In genomic region chr19:55152017-55152416, GRCh38 we compare ENCODE assay signal across 11 cellular contexts. TPM values are rescaled to one million over a fixed set of nuclear protein-coding genes. Genes with fewer than 3 reads are reported as not detected.
DNase-seq lines count a peak whose midpoint lies in the region; ATAC-seq and TF ChIP-seq lines count a peak whose summit lies in the region.
"Had no signal": no experiment of that assay in that cellular context is flagged by ENCODE, and none has a peak within 500 bp of the region (broad histone marks: within the 10 kb centered on the region; RNA-seq: fewer than 3 reads in every experiment).

No MANE protein-coding gene starts in this region.

- peaks cover 2 to 13% of the 10 kb centered on the region in 2 experiments for H3K9me3 ChIP-seq in CD4-positive, CD25-positive, alpha-beta regulatory T cell (ENCODE audit: control insufficient read depth in 2 of 2, low read length in 2 of 2)
- H3K9me3 ChIP-seq in breast epithelium: no peaks in the 10 kb centered on the region

- ATAC-seq in CD4-positive, CD25-positive, alpha-beta regulatory T cell (ENCODE audit: low read depth in 2 of 2): no peak
- no peak for ATAC-seq in HG02981 (IDR thresholded peaks at IDR 0.05; ENCODE audit: unreplicated experiment)
- no peak for ATAC-seq in GM18873 (IDR thresholded peaks at IDR 0.05; ENCODE audit: low FRiP score, unreplicated experiment)
- ATAC-seq: T-helper 17 cell had no signal

- H3K4me3 ChIP-seq in CD4-positive, CD25-positive, alpha-beta regulatory T cell (ENCODE audit: low read depth, low read length): no peak overlapping the region
- H3K4me3 ChIP-seq in breast epithelium: no peak overlapping the region

- H3K27me3 ChIP-seq in CD4-positive, CD25-positive, alpha-beta regulatory T cell (ENCODE audit: control insufficient read depth, insufficient read depth, low read length): no peaks in the 10 kb centered on the region
- H3K27me3 ChIP-seq in breast epithelium: peaks cover 0 to 54% of the 10 kb centered on the region in 2 donors

- peaks cover 12% of the 10 kb centered on the region for H3K4me1 ChIP-seq in CD4-positive, CD25-positive, alpha-beta regulatory T cell (ENCODE audit: control insufficient read depth, insufficient read depth, low read length, poor library complexity, severe bottlenecking)
- H3K4me1 ChIP-seq in breast epithelium: no peaks in the 10 kb centered on the region

- H3K36me3 ChIP-seq in CD4-positive, CD25-positive, alpha-beta regulatory T cell (ENCODE audit: control insufficient read depth, insufficient read depth, low read length): no peaks in the 10 kb centered on the region
- no peaks in the 10 kb centered on the region for H3K36me3 ChIP-seq in breast epithelium

- H3K36me3 Mint-ChIP-seq in CD4-positive, CD25-positive, alpha-beta regulatory T cell: no peaks in the 10 kb centered on the region
- H3K36me3 Mint-ChIP-seq in activated naive CD8-positive, alpha-beta T cell treated with anti-CD3 and anti-CD28 coated beads for 36 hours: peaks cover 5% of the 10 kb centered on the region

- DNase-seq in CD4-positive, CD25-positive, alpha-beta regulatory T cell: peak in 1 of 3 donors; percentile 23
- DNase-seq in NCI-H2171 (lab: John Stamatoyannopoulos, UW) (peak; percentile 87), KBM-7 (no peak), breast epithelium (ENCODE audit: low spot score in 2 of 2) (no peak)
- no peak for DNase-seq in activated naive CD8-positive, alpha-beta T cell treated with anti-CD3 and anti-CD28 coated beads for 36 hours
- DNase-seq: stimulated activated CD4-positive, alpha-beta T cell treated with anti-CD3 and anti-CD28 coated beads, Interleukin-2, amount 100 ng/mL, for 48 hours; T-helper 17 cell had no signal

- H3K27ac ChIP-seq in 22Rv1 (peak overlapping the region; percentile 53), breast epithelium (no peak overlapping the region)
- H3K27ac ChIP-seq in CD4-positive, CD25-positive, alpha-beta regulatory T cell (ENCODE audit: insufficient read depth, low read length, poor library complexity, severe bottlenecking): peak overlapping the region; percentile 57

- TF ChIP-seq CTCF in 22Rv1 (IDR thresholded peaks at IDR 0.05) (no peak), breast epithelium (IDR thresholded peaks at IDR 0.05) (no peak)

- peaks cover 36% of the 10 kb centered on the region for H3K27me3 Mint-ChIP-seq in CD4-positive, CD25-positive, alpha-beta regulatory T cell
- H3K27me3 Mint-ChIP-seq in activated naive CD8-positive, alpha-beta T cell treated with anti-CD3 and anti-CD28 coated beads for 36 hours: peaks cover 46% of the 10 kb centered on the region

- H3K9me3 Mint-ChIP-seq in CD4-positive, CD25-positive, alpha-beta regulatory T cell: peaks cover 0 to 18% (median 1%) of the 10 kb centered on the region in 7 donors
- H3K9me3 Mint-ChIP-seq in activated naive CD8-positive, alpha-beta T cell treated with anti-CD3 and anti-CD28 coated beads for 36 hours: peaks cover 16% of the 10 kb centered on the region

- H3K4me1 Mint-ChIP-seq in CD4-positive, CD25-positive, alpha-beta regulatory T cell: peaks cover 0 to 39% (median 15%) of the 10 kb centered on the region in 4 donors
- peaks cover 8% of the 10 kb centered on the region for H3K4me1 Mint-ChIP-seq in activated naive CD8-positive, alpha-beta T cell treated with anti-CD3 and anti-CD28 coated beads for 36 hours

- in situ Hi-C loops in KBM-7 (cut with MboI; ENCODE audit: low pct_unique_long_range_greater_than_20kb, low sequenced_read_pairs): no loop called here

- H3K4me3 Mint-ChIP-seq in CD4-positive, CD25-positive, alpha-beta regulatory T cell: peak overlapping the region in 1 of 4 donors; percentile 52
- H3K4me3 Mint-ChIP-seq in activated naive CD8-positive, alpha-beta T cell treated with anti-CD3 and anti-CD28 coated beads for 36 hours: no peak overlapping the region
- H3K4me3 Mint-ChIP-seq: T-helper 17 cell had no signal

- intact Hi-C loops in breast epithelium (cut with DNase I; ENCODE audit: low total_unique reads): no loop called here

- H3K27ac Mint-ChIP-seq in CD4-positive, CD25-positive, alpha-beta regulatory T cell: peak overlapping the region in 2 of 3 donors; percentile 51 to 83
- peak overlapping the region; percentile 61 for H3K27ac Mint-ChIP-seq in activated naive CD8-positive, alpha-beta T cell treated with anti-CD3 and anti-CD28 coated beads for 36 hours
- H3K27ac Mint-ChIP-seq: T-helper 17 cell had no signal

- TF ChIP-seq POLR2A in breast epithelium (IDR thresholded peaks at IDR 0.05): no peak

RNA-seq across cellular contexts. Expression of gene TNNT1, which starts 3.0 kb away (rescaled TPM):
- not detected for total RNA-seq in CD4-positive, CD25-positive, alpha-beta regulatory T cell
- polyA plus RNA-seq in CD4-positive, CD25-positive, alpha-beta regulatory T cell: not detected
- total RNA-seq in activated naive CD8-positive, alpha-beta T cell treated with anti-CD3 and anti-CD28 coated beads for 36 hours: not detected
- total RNA-seq in breast epithelium: 1 to 10 TPM in 2 of 3 donors, not detected in 1; 3.7 to 7.2 TPM

RNA-seq across cellular contexts. Expression of gene TNNI3, which starts 5.5 kb away (rescaled TPM):
- not detected for total RNA-seq in CD4-positive, CD25-positive, alpha-beta regulatory T cell
- not detected for polyA plus RNA-seq in CD4-positive, CD25-positive, alpha-beta regulatory T cell
- total RNA-seq in activated naive CD8-positive, alpha-beta T cell treated with anti-CD3 and anti-CD28 coated beads for 36 hours: under 1 TPM in 1 of 2 experiments, not detected in 1; 0.25 TPM
- total RNA-seq in breast epithelium: 1 to 10 TPM in 1 of 3 donors, not detected in 2; 2.6 TPM
- total RNA-seq: subcutaneous adipose tissue, T-helper 17 cell had no signal

RNA-seq across cellular contexts. Expression of gene DNAAF3, which starts 14.4 kb away (rescaled TPM):
- total RNA-seq in CD4-positive, CD25-positive, alpha-beta regulatory T cell: not detected
- polyA plus RNA-seq in CD4-positive, CD25-positive, alpha-beta regulatory T cell: not detected
- total RNA-seq in activated naive CD8-positive, alpha-beta T cell treated with anti-CD3 and anti-CD28 coated beads for 36 hours: not detected
- 1 to 10 TPM in 2 of 3 donors, not detected in 1; 4.7 to 4.9 TPM for total RNA-seq in breast epithelium
- total RNA-seq: T-helper 17 cell had no signal

RNA-seq across cellular contexts. Expression of gene SYT5, which starts 28.1 kb away (rescaled TPM):
- 1.9 TPM for total RNA-seq in CD4-positive, CD25-positive, alpha-beta regulatory T cell
- polyA plus RNA-seq in CD4-positive, CD25-positive, alpha-beta regulatory T cell: under 1 TPM in 1 of 4 donors, not detected in 3; 0.06 TPM
- not detected for total RNA-seq in activated naive CD8-positive, alpha-beta T cell treated with anti-CD3 and anti-CD28 coated beads for 36 hours
- total RNA-seq in breast epithelium: under 1 TPM in 1 of 3 donors, not detected in 2; under 0.01 TPM
- total RNA-seq: subcutaneous adipose tissue had no signal

RNA-seq across cellular contexts. Expression of gene PPP1R12C, which starts 34.6 kb away (rescaled TPM):
- 191 TPM for total RNA-seq in CD4-positive, CD25-positive, alpha-beta regulatory T cell
- 1 to 10 TPM; 2.2 to 5.9 (median 3.8) TPM for polyA plus RNA-seq in CD4-positive, CD25-positive, alpha-beta regulatory T cell
- total RNA-seq in activated naive CD8-positive, alpha-beta T cell treated with anti-CD3 and anti-CD28 coated beads for 36 hours: 10 to 100 TPM; 67.2 to 73.5 TPM
- 100 to 1,000 TPM in 1 of 3 donors, 10 to 100 TPM in 2; 68.3 to 148 (median 91.7) TPM for total RNA-seq in breast epithelium

Comparison
In these comparisons a context has a peak if more than half of its experiments do, and no peak if none do; other contexts are left out.
1. H3K27ac ChIP-seq: peak in 22Rv1 (single experiment) and CD4-positive, CD25-positive, alpha-beta regulatory T cell (single experiment); none in breast epithelium (0 of 2).